8 cellular contexts compared by ENCODE assay signal in genomic region chr17:8187517-8188407, GRCh38. TPM values are rescaled to one million over a fixed set of nuclear protein-coding genes. Genes with fewer than 3 reads are reported as not detected.
A peak's percentile ranks its signal among the peaks of the same experiment; 100 is the strongest.
DNase-seq lines count a peak whose midpoint lies in the region; ATAC-seq and TF ChIP-seq lines count a peak whose summit lies in the region.

No MANE protein-coding gene starts in this region.

- H3K4me3 ChIP-seq in Jurkat, Clone E6-1 (ENCODE audit: low read length): peak overlapping the region; percentile 73

- peak; percentile 99 for DNase-seq in AG09319 (ENCODE audit: extremely low read depth, low read depth)
- DNase-seq in Jurkat, Clone E6-1 (ENCODE audit: low read depth, low spot score): peak; percentile 99
- DNase-seq in OCI-M2 (lab: John Stamatoyannopoulos, UW; ENCODE audit: unreplicated experiment): peak; percentile 95
- DNase-seq in activated T-cell treated with anti-CD3 and anti-CD28 coated beads for 4 hours: peak; percentile 92
- peak; percentile 95 for DNase-seq in mucosa of gallbladder (ENCODE audit: low spot score)
- peak; percentile 75 to 89 for DNase-seq in stimulated activated CD8-positive, alpha-beta memory T cell treated with anti-CD3 and anti-CD28 coated beads, Interleukin-2, amount 100 ng/mL, for 48 hours (ENCODE audit: low read depth in 2 of 2)

- no peak for TF ChIP-seq CTCF in AG09319 (IDR thresholded peaks at IDR 0.05; ENCODE audit: low read depth, low read length)

- ATAC-seq in GM19324 (IDR thresholded peaks at IDR 0.05; ENCODE audit: low FRiP score, unreplicated experiment) (peak; percentile 27), esophagus mucosa (peak; percentile 68)

RNA-seq across cellular contexts. Expression of gene BORCS6, which starts 2.2 kb away (rescaled TPM):
- polyA plus RNA-seq in Jurkat, Clone E6-1 (2012; ENCODE audit: insufficient read depth, insufficient read length): 7.1 TPM
- total RNA-seq in esophagus mucosa (6.3 TPM), mucosa of gallbladder (12.4 TPM)

RNA-seq across cellular contexts. Expression of gene TMEM107, which starts 11.6 kb away (rescaled TPM):
- 16.5 TPM for polyA plus RNA-seq in Jurkat, Clone E6-1 (2012; ENCODE audit: insufficient read depth, insufficient read length)
- total RNA-seq in esophagus mucosa (17.5 TPM), mucosa of gallbladder (22.5 TPM)

RNA-seq across cellular contexts. Expression of gene AURKB, which starts 22.6 kb away (rescaled TPM):
- 216 TPM for polyA plus RNA-seq in Jurkat, Clone E6-1 (2012; ENCODE audit: insufficient read depth, insufficient read length)
- total RNA-seq in esophagus mucosa: 22.0 TPM
- 1.9 TPM for total RNA-seq in mucosa of gallbladder

RNA-seq across cellular contexts. Expression of gene VAMP2, which starts 25.0 kb away (rescaled TPM):
- 42.6 TPM for polyA plus RNA-seq in Jurkat, Clone E6-1 (2012; ENCODE audit: insufficient read depth, insufficient read length)
- total RNA-seq in esophagus mucosa: 20.9 TPM
- 73.8 TPM for total RNA-seq in mucosa of gallbladder

RNA-seq across cellular contexts. Expression of gene PER1, which starts 35.6 kb away (rescaled TPM):
- polyA plus RNA-seq in Jurkat, Clone E6-1 (2012; ENCODE audit: insufficient read depth, insufficient read length): 27.8 TPM
- 65.0 TPM for total RNA-seq in esophagus mucosa
- total RNA-seq in mucosa of gallbladder: 123 TPM

Comparison
In these comparisons a context has a peak if more than half of its experiments do, and no peak if none do; other contexts are left out.
1. Peak in every context shown above with its lines: DNase-seq, ATAC-seq and H3K4me3 ChIP-seq.